Comparison of ENCODE assay signal across 8 cellular contexts in the genomic region with DNA sequence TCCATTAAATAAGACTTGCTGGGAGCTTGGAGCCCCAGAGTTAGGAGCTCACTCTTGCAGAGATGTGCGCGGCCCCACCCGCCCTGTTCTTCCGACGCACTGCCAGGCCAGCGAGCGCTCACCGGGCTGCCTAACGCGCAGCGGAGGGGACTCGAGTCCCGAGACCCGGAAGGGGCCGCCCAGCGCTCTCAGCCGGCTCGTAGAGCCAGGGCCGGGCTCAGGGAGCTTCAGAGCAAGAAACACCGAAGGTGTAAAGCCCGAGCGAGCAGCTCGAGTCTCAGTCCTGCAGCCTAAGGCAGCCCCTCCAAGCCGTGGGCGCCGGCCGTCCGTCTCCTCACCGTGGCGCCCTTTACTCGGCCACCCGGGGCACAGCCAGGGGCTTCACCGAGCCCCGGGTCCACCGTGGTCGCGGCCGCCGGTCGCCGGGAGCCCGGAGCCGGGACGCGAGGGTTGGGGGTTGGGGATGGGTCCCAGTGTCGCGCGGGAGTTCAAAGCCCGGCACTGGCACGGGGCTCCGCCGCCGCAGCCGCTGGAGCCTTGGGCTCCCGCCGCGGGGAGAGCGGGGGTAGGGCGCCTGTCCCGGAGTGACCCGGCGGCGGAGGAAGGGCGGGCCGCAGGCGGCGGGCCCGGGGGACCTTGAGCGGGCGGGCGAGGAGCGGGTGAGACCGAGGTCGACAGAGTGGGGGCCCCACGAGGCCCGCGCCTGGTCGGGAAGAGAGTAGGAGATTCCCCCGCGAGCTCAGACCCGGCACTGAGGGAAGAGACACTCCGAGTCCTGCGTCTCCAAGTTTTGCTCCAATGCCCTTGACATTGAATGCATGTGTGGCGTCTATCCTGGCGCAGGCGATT. TPM values are rescaled to one million over a fixed set of nuclear protein-coding genes. Genes with fewer than 3 reads are reported as not detected.
DNase-seq lines count a peak whose midpoint lies in the region; ATAC-seq and TF ChIP-seq lines count a peak whose summit lies in the region.

No MANE protein-coding gene starts in this region.

- H3K4me3 ChIP-seq in BE2C (ENCODE audit: low read depth, low read length) (peak overlapping the region; percentile 11; the same call in 1 of the 2 replicates), iPS DF 6.9 (ENCODE audit: low read length) (peak overlapping the region; percentile 47)

- H3K4me1 ChIP-seq in BE2C (no peaks in the 10 kb centered on the region), iPS DF 6.9 (ENCODE audit: control insufficient read depth, insufficient read depth, low read length) (peaks cover 7% of the 10 kb centered on the region; the same call in 1 of the 2 replicates)

- H3K27me3 ChIP-seq in BE2C, result peaks cover 23% of the 10 kb centered on the region
- peaks cover 31% of the 10 kb centered on the region for H3K27me3 ChIP-seq in iPS DF 6.9 (ENCODE audit: control insufficient read depth, insufficient read depth, low read length)

- DNase-seq in BE2C, result peak; percentile 9
- peak; percentile 73 for DNase-seq in astrocyte of the hippocampus (ENCODE audit: low read depth, low spot score)
- DNase-seq in iPS DF 6.9 (ENCODE audit: low read depth, low spot score), result no peak
- peak; percentile 37 for DNase-seq in putamen (ENCODE audit: low spot score)

- ATAC-seq in HG03521 (IDR thresholded peaks at IDR 0.05; ENCODE audit: unreplicated experiment), result peak; percentile 39
- ATAC-seq in GM21576 (IDR thresholded peaks at IDR 0.05; ENCODE audit: unreplicated experiment), result no peak
- no peak for ATAC-seq in GM21367 (IDR thresholded peaks at IDR 0.05; ENCODE audit: unreplicated experiment)
- no peak for ATAC-seq in HG03378 (IDR thresholded peaks at IDR 0.05; ENCODE audit: unreplicated experiment)

- H3K27ac ChIP-seq in iPS DF 6.9 (ENCODE audit: low read length), result no peak overlapping the region

- WGBS in iPS DF 6.9 (ENCODE audit: insufficient coverage, insufficient read length), result no CpG with 5 or more reads among the region's 86 CpGs

- no peaks in the 10 kb centered on the region for H3K36me3 ChIP-seq in BE2C
- H3K36me3 ChIP-seq in iPS DF 6.9 (ENCODE audit: control insufficient read depth, insufficient read depth, low read length), result no peaks in the 10 kb centered on the region

- H3K9me3 ChIP-seq in BE2C (no peaks in the 10 kb centered on the region), iPS DF 6.9 (ENCODE audit: control insufficient read depth, insufficient read depth, low read length) (no peaks in the 10 kb centered on the region)

- TF ChIP-seq CTCF in BE2C (IDR thresholded peaks at IDR 0.05; ENCODE audit: low read depth, low read length), result no peak

RNA-seq across cellular contexts. Expression of a gene that starts 26.9 kb away (rescaled TPM):
- polyA plus RNA-seq in BE2C (2012; ENCODE audit: insufficient read depth, insufficient read length, low read depth), result not detected
